ENCODE assay signal across 9 cellular contexts in the genomic region with DNA sequence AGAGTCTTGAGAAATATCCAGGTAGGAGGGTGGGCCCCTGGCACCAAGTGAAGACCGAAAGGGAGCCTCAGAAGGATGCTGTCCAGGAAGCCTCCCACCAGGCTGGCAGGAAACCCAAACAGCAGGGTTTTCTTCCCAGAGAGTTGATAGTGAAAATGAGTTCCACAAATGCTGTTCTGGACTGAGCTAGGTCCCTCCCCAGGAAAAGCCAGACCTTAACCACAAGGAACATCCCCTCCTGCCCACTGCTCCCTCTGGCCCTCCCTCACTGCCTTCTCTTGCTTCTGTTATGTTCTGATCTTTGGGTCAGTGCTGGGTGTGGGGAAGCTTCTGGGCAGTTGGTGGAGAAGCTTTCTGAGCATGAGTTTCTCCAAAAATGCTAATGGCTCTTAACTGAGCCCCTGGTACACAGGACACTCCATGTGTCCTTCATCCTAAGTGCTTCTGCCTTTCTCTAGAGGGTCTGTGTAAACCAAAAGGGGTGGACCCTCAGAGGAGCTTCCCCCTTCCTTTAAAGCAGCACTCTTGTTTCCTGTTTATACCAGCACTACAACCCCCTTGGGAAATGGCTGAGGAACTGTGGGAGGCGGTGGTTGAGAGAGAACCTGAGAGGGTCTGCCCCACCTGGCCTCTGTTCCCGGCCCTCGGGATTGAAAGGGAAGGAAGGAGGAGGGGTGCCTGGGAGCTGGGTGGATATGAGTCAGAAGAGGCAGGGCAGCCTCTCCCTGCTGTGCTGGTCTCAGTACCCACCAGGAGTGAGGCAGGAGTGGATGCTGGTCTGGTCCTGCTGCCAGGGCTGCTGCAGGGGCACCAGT. TPM values are rescaled to one million over a fixed set of nuclear protein-coding genes. Genes with fewer than 3 reads are reported as not detected.
A peak's percentile ranks its signal among the peaks of the same experiment; 100 is the strongest.
DNase-seq lines count a peak whose midpoint lies in the region; ATAC-seq and TF ChIP-seq lines count a peak whose summit lies in the region.
"Had no signal": no experiment of that assay in that cellular context is flagged by ENCODE, and none has a peak within 500 bp of the region (broad histone marks: within the 10 kb centered on the region; RNA-seq: fewer than 3 reads in every experiment).

No MANE protein-coding gene starts in this region.

- no peak overlapping the region for H3K9ac ChIP-seq in liver (ENCODE audit: low read depth in 1 of 2, low read length in 2 of 2)

- no peak for TF ChIP-seq CTCF in liver (IDR thresholded peaks at IDR 0.05; ENCODE audit: low read depth, low read length, missing input control)

- no peaks in the 10 kb centered on the region for H3K27me3 ChIP-seq in liver (ENCODE audit: control insufficient read depth in 4 of 4, insufficient read depth in 4 of 4, low read length in 3 of 4)

- DNase-seq in EL (peak; percentile 57), NCI-H1436 (lab: John Stamatoyannopoulos, UW) (peak; percentile 75), astrocyte of the hippocampus (ENCODE audit: low read depth, low spot score) (peak; percentile 62), NCI-H1930 (lab: John Stamatoyannopoulos, UW) (no peak)
- DNase-seq in activated effector memory CD4-positive, alpha-beta T cell treated with Interleukin-2 at 50 U/mL for 16 hours: no peak

- no peaks in the 10 kb centered on the region for H3K9me3 ChIP-seq in liver (ENCODE audit: control insufficient read depth in 4 of 4, low read length in 3 of 4)

- peaks cover 19 to 48% (median 39%) of the 10 kb centered on the region in 4 donors for H3K4me1 ChIP-seq in liver (ENCODE audit: control insufficient read depth in 4 of 4, insufficient read depth in 4 of 4, low read length in 3 of 4)

- 65% methylated on average over 4 of the region's 4 CpGs for WGBS in liver

- no peak for ATAC-seq in HG02798 (IDR thresholded peaks at IDR 0.05; ENCODE audit: poor library complexity, unreplicated experiment)
- no peak for ATAC-seq in HG03432 (IDR thresholded peaks at IDR 0.05; ENCODE audit: unreplicated experiment)
- ATAC-seq: K562 had no signal

- no peak for TF ChIP-seq RAD21 in liver (IDR thresholded peaks at IDR 0.05)

- peak overlapping the region; percentile 9 to 15 for H3K27ac ChIP-seq in liver (ENCODE audit: low read depth in 1 of 2, low read length in 2 of 2)

- no peak overlapping the region for H3K4me3 ChIP-seq in liver (ENCODE audit: low read depth in 1 of 3, low read length in 3 of 3)
- H3K4me3 ChIP-seq: K562 had no signal

- no peaks in the 10 kb centered on the region for H3K36me3 ChIP-seq in liver (ENCODE audit: control insufficient read depth in 4 of 4, insufficient read depth in 3 of 4, low read depth in 1 of 4, low read length in 3 of 4)

TF ChIP-seq in liver, 16 proteins besides CTCF, POLR2A, EP300 and RAD21:
- TF ChIP-seq NR2F2 (IDR thresholded peaks at IDR 0.05) (no peak), EGR1 (IDR thresholded peaks at IDR 0.05; ENCODE audit: low read depth in 2 of 2) (no peak), SP1 (IDR thresholded peaks at IDR 0.05) (no peak), FOXA2 (IDR thresholded peaks at IDR 0.05) (no peak)

RNA-seq across cellular contexts. Expression of gene CDS2, which starts 42.0 kb away (rescaled TPM):
- 10 to 100 TPM; 17.6 to 31.6 TPM for total RNA-seq in liver
- 10 to 100 TPM in 1 of 2 donors, 1 to 10 TPM in 1; 9.6 to 11.2 TPM for polyA plus RNA-seq in liver

RNA-seq across cellular contexts. Expression of gene PCNA, which starts 49.0 kb away (rescaled TPM):
- 100 to 1,000 TPM in 1 of 2 donors, 10 to 100 TPM in 1; 19.3 to 161 TPM for total RNA-seq in liver
- polyA plus RNA-seq in liver: 10 to 100 TPM; 14.1 to 28.3 TPM

RNA-seq across cellular contexts. Expression of gene TMEM230, which starts 55.9 kb away (rescaled TPM):
- total RNA-seq in liver: 10 to 100 TPM; 53.8 to 75.7 TPM
- 100 to 1,000 TPM in 1 of 2 donors, 10 to 100 TPM in 1; 83.1 to 101 TPM for polyA plus RNA-seq in liver

Comparison
In these comparisons a context has a peak if more than half of its experiments do, and no peak if none do; other contexts are left out.
1. DNase-seq: peak in EL (single experiment), NCI-H1436 (single experiment) and astrocyte of the hippocampus (single experiment); none in activated effector memory CD4-positive, alpha-beta T cell treated with Interleukin-2 at 50 U/mL for 16 hours (single experiment) and NCI-H1930 (0 of 2).